In the genomic region with DNA sequence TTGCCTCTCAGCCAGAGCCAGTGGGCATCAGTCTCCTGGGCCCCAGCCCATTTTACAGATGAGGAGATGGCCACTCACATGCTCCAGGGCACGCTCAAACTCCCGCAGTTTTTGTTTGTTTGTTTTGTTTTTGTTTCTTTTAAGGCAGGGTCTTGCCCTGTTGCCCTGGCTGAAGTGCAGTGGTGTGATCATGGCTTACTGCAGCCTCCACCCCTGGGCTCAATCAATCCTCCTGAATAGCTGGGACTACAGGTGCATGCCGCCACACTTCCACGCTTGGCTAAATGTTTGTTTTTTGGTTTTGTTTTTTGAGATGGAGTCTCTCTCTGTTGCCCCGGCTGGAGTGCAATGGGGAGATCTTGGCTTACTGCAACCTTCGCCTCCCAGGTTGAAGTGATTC, we compare ENCODE assay signal across 18 cellular contexts. TPM values are rescaled to one million over a fixed set of nuclear protein-coding genes. Genes with fewer than 3 reads are reported as not detected.
DNase-seq lines count a peak whose midpoint lies in the region; ATAC-seq, FAIRE-seq and TF ChIP-seq lines count a peak whose summit lies in the region.
"Had no signal": no experiment of that assay in that cellular context is flagged by ENCODE, and none has a peak within 500 bp of the region (broad histone marks: within the 10 kb centered on the region; RNA-seq: fewer than 3 reads in every experiment).

No MANE protein-coding gene starts in this region.

- H3K56ac ChIP-seq in mesendoderm (ENCODE audit: low read length): no peak overlapping the region

- TF ChIP-seq POLR2A in HepG2 (IDR thresholded peaks at IDR 0.05; ENCODE audit: insufficient read depth in 1 of 2, low read depth in 2 of 2, low read length in 2 of 2) (no peak), right lobe of liver (IDR thresholded peaks at IDR 0.05) (no peak), sigmoid colon (IDR thresholded peaks at IDR 0.05) (no peak)

- H3K27ac ChIP-seq in HepG2 (ENCODE audit: extremely low read length, insufficient read depth, low read length): no peak overlapping the region
- H3K27ac ChIP-seq in right lobe of liver: no peak overlapping the region
- no peak overlapping the region for H3K27ac ChIP-seq in mesendoderm (ENCODE audit: low read depth, low read length)
- no peak overlapping the region for H3K27ac ChIP-seq in sigmoid colon
- H3K27ac ChIP-seq: GM23248, SJCRH30 had no signal

- H3K9ac ChIP-seq in HepG2 (ENCODE audit: insufficient read depth, low read depth, low read length) (no peak overlapping the region), Loucy (ENCODE audit: low read depth, low read length, poor library complexity, severe bottlenecking) (no peak overlapping the region), mesendoderm (ENCODE audit: low read length) (no peak overlapping the region)
- H3K9ac ChIP-seq: GM23248 had no signal

- DNase-seq in HepG2 (ENCODE audit: low spot score) (no peak), right lobe of liver (no peak), mesendoderm (no peak), NCI-H69 (lab: John Stamatoyannopoulos, UW) (no peak), sigmoid colon (no peak)
- DNase-seq: DND-41; GM23248; NCI-H1417 treated with DMSO at 0.1 percent for 48 hours; NCI-H2029; NCI-H2171; NCI-H446; NK-92 treated with Interleukin-12 subunit alpha and Interleukin-12 subunit beta, amount 100 ng/mL, for 24 hours; RPMI8226; SJCRH30 had no signal

- no peaks in the 10 kb centered on the region for H3K9me3 ChIP-seq in HepG2 (ENCODE audit: low read length)
- H3K9me3 ChIP-seq in right lobe of liver: no peaks in the 10 kb centered on the region
- H3K9me3 ChIP-seq in Loucy (ENCODE audit: insufficient read depth, low read depth, low read length): no peaks in the 10 kb centered on the region
- no peaks in the 10 kb centered on the region for H3K9me3 ChIP-seq in sigmoid colon
- H3K9me3 ChIP-seq: SJCRH30 had no signal

- no peak for TF ChIP-seq CTCF in HepG2 (CRISPR knock-in tag; IDR thresholded peaks at IDR 0.05)
- TF ChIP-seq CTCF in right lobe of liver (IDR thresholded peaks at IDR 0.05): no peak
- no peak for TF ChIP-seq CTCF in Loucy (conservative IDR thresholded peaks at IDR 0.05; ENCODE audit: low read length)
- TF ChIP-seq CTCF in sigmoid colon (IDR thresholded peaks at IDR 0.05): no peak

- peaks cover 15% of the 10 kb centered on the region for H3K79me1 ChIP-seq in mesendoderm (ENCODE audit: low read length)

- 91% methylated on average over 6 of the region's 6 CpGs for WGBS in HepG2 (ENCODE audit: low lambda C conversion rate)
- 56% methylated on average over 5 of the region's 6 CpGs for WGBS in right lobe of liver (ENCODE audit: insufficient coverage, low coverage, low lambda C conversion rate, missing lambda C conversion rate)
- WGBS in mesendoderm (ENCODE audit: extremely low coverage, insufficient coverage, low lambda C conversion rate): no CpG with 5 or more reads among the region's 6 CpGs
- WGBS in sigmoid colon, 2 donors: 87 to 95% methylated on average over 6 of the region's 6 CpGs

- H3K9me2 ChIP-seq in Loucy (replicated peaks; ENCODE audit: low read depth, low read length): no peaks in the 10 kb centered on the region

- peak overlapping the region; percentile 62; the same call in 1 of the 2 replicates for H3K4me2 ChIP-seq in HepG2 (ENCODE audit: low read depth, low read length)
- H3K4me2 ChIP-seq in Loucy (ENCODE audit: low read depth, low read length, poor library complexity, severe bottlenecking): peak overlapping the region; percentile 79
- H3K4me2 ChIP-seq in mesendoderm (ENCODE audit: low read length): no peak overlapping the region

- ATAC-seq in HepG2: no peak
- no peak for ATAC-seq in right lobe of liver
- ATAC-seq in GM21515 (IDR thresholded peaks at IDR 0.05; ENCODE audit: unreplicated experiment): no peak
- ATAC-seq: K562 had no signal

- peaks cover 17 to 33% of the 10 kb centered on the region in 2 experiments; a peak in 3 of 5 replicates for H3K36me3 ChIP-seq in HepG2 (replicated peaks in 1 of 2; ENCODE audit: control insufficient read depth in 1 of 2, insufficient read depth in 2 of 2, low read length in 2 of 2)
- H3K36me3 ChIP-seq in right lobe of liver: peaks cover 0 to 25% (median 3%) of the 10 kb centered on the region in 4 donors
- no peaks in the 10 kb centered on the region for H3K36me3 ChIP-seq in Loucy (ENCODE audit: insufficient read depth, low read length)
- no peaks in the 10 kb centered on the region for H3K36me3 ChIP-seq in mesendoderm (ENCODE audit: control insufficient read depth, insufficient read depth, low read length)
- H3K36me3 ChIP-seq in sigmoid colon: peaks cover 27 to 49% (median 35%) of the 10 kb centered on the region in 4 donors

- no peak for TF ChIP-seq EP300 in HepG2 (IDR thresholded peaks at IDR 0.05; ENCODE audit: low read depth in 2 of 2, low read length in 2 of 2)
- TF ChIP-seq EP300 in HepG2 (CRISPR knock-in tag; IDR thresholded peaks at IDR 0.05; ENCODE audit: borderline replicate concordance): no peak
- TF ChIP-seq EP300 in sigmoid colon (IDR thresholded peaks at IDR 0.05): no peak

- H3K4me1 ChIP-seq in HepG2 (ENCODE audit: insufficient read depth, low read length) (peaks cover 30% of the 10 kb centered on the region), right lobe of liver (peaks cover 0 to 29% (median 15%) of the 10 kb centered on the region in 4 donors), Loucy (ENCODE audit: insufficient read depth, low read length, poor library complexity, severe bottlenecking) (no peaks in the 10 kb centered on the region), mesendoderm (ENCODE audit: control insufficient read depth, low read depth, low read length) (no peaks in the 10 kb centered on the region), sigmoid colon (peaks cover 0 to 33% (median 26%) of the 10 kb centered on the region in 4 donors)

- H3K23ac ChIP-seq in mesendoderm (ENCODE audit: low read length): peak overlapping the region; percentile 89

- H4K8ac ChIP-seq in mesendoderm (ENCODE audit: low read depth, low read length): no peak overlapping the region

- intact Hi-C loops in HepG2 (cut with micrococcal nuclease; ENCODE audit: unreplicated experiment) (no loop called here), right lobe of liver (cut with DNase I) (no loop called here), sigmoid colon (cut with DNase I) (no loop called here)

- CTCF ChIA-PET in HepG2 (lab: Yijun Ruan, JAX; ENCODE audit: low intra/inter-chr PET ratio, low total read pairs): no interaction called here

- no peak for FAIRE-seq in HepG2 (lab: Jason Lieb, UNC)
- FAIRE-seq: G401.6, K562 had no signal

- H3K27me3 ChIP-seq in HepG2 (ENCODE audit: control insufficient read depth in 1 of 2, insufficient read depth in 2 of 2, low read length in 2 of 2) (no peaks in the 10 kb centered on the region), right lobe of liver (no peaks in the 10 kb centered on the region), Loucy (ENCODE audit: insufficient read depth, low read length, poor library complexity, severe bottlenecking) (no peaks in the 10 kb centered on the region), mesendoderm (ENCODE audit: insufficient read depth, low read length, poor library complexity) (no peaks in the 10 kb centered on the region), sigmoid colon (no peaks in the 10 kb centered on the region)
- H3K27me3 ChIP-seq: SJCRH30 had no signal

- in situ Hi-C loops in HepG2 (cut with HindIII; ENCODE audit: extremely low pct_ligation_motif_present, low pct_unique_long_range_greater_than_20kb): no loop called here

- no peaks in the 10 kb centered on the region for H3F3A ChIP-seq in Loucy (ENCODE audit: low read depth)

- H3K79me2 ChIP-seq in HepG2 (ENCODE audit: insufficient read depth, low read length): peaks cover 18% of the 10 kb centered on the region
- H3K79me2 ChIP-seq in Loucy (ENCODE audit: insufficient read depth, low read length): peaks cover 41% of the 10 kb centered on the region
- peaks cover 21% of the 10 kb centered on the region for H3K79me2 ChIP-seq in mesendoderm (ENCODE audit: control insufficient read depth, insufficient read depth, low read length)

- no peak overlapping the region for H2BK5ac ChIP-seq in mesendoderm (ENCODE audit: low read length)

- no peak overlapping the region for H3K18ac ChIP-seq in mesendoderm (ENCODE audit: low read length)

- H4K20me1 ChIP-seq in HepG2 (ENCODE audit: insufficient read depth, low read length): peaks cover 11% of the 10 kb centered on the region
- H4K20me1 ChIP-seq in Loucy (ENCODE audit: insufficient read depth, low read length, poor library complexity, severe bottlenecking): peaks cover 3% of the 10 kb centered on the region

- H3K4me3 ChIP-seq in HepG2 (replicated peaks in 1 of 3; ENCODE audit: insufficient read depth in 1 of 3, low read depth in 2 of 3, low read length in 3 of 3) (no peak overlapping the region), right lobe of liver (no peak overlapping the region), Loucy (ENCODE audit: low read length, poor library complexity, severe bottlenecking) (no peak overlapping the region), mesendoderm (ENCODE audit: low read length) (no peak overlapping the region), sigmoid colon (no peak overlapping the region)
- H3K4me3 ChIP-seq: GM23248, K562, SJCRH30 had no signal

- H3K4ac ChIP-seq in mesendoderm (ENCODE audit: low read depth, low read length): no peak overlapping the region

- H2BK120ac ChIP-seq in mesendoderm (ENCODE audit: low read depth, low read length): no peak overlapping the region

- POLR2A ChIA-PET in HepG2 (lab: Yijun Ruan, JAX): interaction anchor here (0.7 to 3.1 kb wide), 17 partner anchors 10 to 79 kb away, joined by 3 to 56 read pairs (median 4); a partner anchor contains a TSS

- no TSS peak for BruUV-seq in HepG2 (replicated peaks; lab: Mats Ljungman, UMichigan)

- no peak overlapping the region for H4K5ac ChIP-seq in mesendoderm (ENCODE audit: low read length)

- H2AFZ ChIP-seq in HepG2 (ENCODE audit: low read length) (no peak overlapping the region), Loucy (ENCODE audit: low read length) (no peak overlapping the region)
- H2AFZ ChIP-seq: GM23248 had no signal

- no peak overlapping the region for H2BK15ac ChIP-seq in mesendoderm (replicated peaks; ENCODE audit: low read depth)

- H2AK5ac ChIP-seq in mesendoderm (ENCODE audit: low read length): no peak overlapping the region

- TF ChIP-seq RAD21 in HepG2 (CRISPR knock-in tag; IDR thresholded peaks at IDR 0.05): no peak

RNA-seq across cellular contexts. Expression of a gene that starts 3.5 kb away (rescaled TPM):
- 10.3 and 19.5 TPM in 2 replicates for total RNA-seq in HepG2 (2016; rRNA removed; fragmentation: Illumina TruSeq; extraction: Trizol)
- total RNA-seq in HepG2 (2016; cell fraction: cytosol; rRNA removed; fragmentation: Illumina TruSeq; extraction: Trizol; ENCODE audit: low read depth): 6.9 and 8.8 TPM in 2 replicates
- total RNA-seq in HepG2 (2016; cell fraction: insoluble cytoplasmic fraction; rRNA removed; fragmentation: Illumina TruSeq; extraction: Trizol): 8.9 and 20.8 TPM in 2 replicates
- total RNA-seq in HepG2 (2016; cell fraction: membrane; rRNA removed; fragmentation: Illumina TruSeq; extraction: Trizol): 6.0 TPM in 2 replicates
- total RNA-seq in HepG2 (2016; cell fraction: nucleus; rRNA removed; fragmentation: Illumina TruSeq; extraction: Trizol): 24.2 and 28.6 TPM in 2 replicates
- polyA plus RNA-seq in HepG2 (2011; rRNA removed): 13.8 and 17.2 TPM in 2 replicates
- 6.1 and 10.8 TPM in 2 replicates for polyA plus RNA-seq in HepG2 (2011; cell fraction: cytosol; rRNA removed)
- polyA plus RNA-seq in HepG2 (2011; cell fraction: nucleus; rRNA removed): 151 and 202 TPM in 2 replicates
- polyA plus RNA-seq in HepG2 (2012): 6.8 and 6.9 TPM in 2 replicates
- 3.5 and 3.6 TPM in 2 replicates for polyA plus RNA-seq in HepG2 (2016; cell fraction: cytosol; fragmentation: Illumina TruSeq; extraction: Trizol; ENCODE audit: low read depth)
- 8.4 and 9.9 TPM in 2 replicates for polyA plus RNA-seq in HepG2 (2016; cell fraction: insoluble cytoplasmic fraction; fragmentation: Illumina TruSeq; extraction: Trizol; ENCODE audit: low read depth)
- 4.8 and 5.0 TPM in 2 replicates for polyA plus RNA-seq in HepG2 (2016; cell fraction: membrane; fragmentation: Illumina TruSeq; extraction: Trizol; ENCODE audit: low read depth)
- polyA plus RNA-seq in HepG2 (2016; cell fraction: nucleus; fragmentation: Illumina TruSeq; extraction: Trizol; ENCODE audit: insufficient read depth, low read depth): 55.1 and 57.6 TPM in 2 replicates
- polyA minus RNA-seq in HepG2 (2011; rRNA and poly(A)+ RNA removed; ENCODE audit: low replicate concordance): 14.4 and 15.9 TPM in 2 replicates
- polyA minus RNA-seq in HepG2 (2011; cell fraction: cytosol; rRNA and poly(A)+ RNA removed): 6.6 and 9.1 TPM in 2 replicates
- polyA minus RNA-seq in HepG2 (2011; cell fraction: nucleus; rRNA and poly(A)+ RNA removed): 18.3 and 20.5 TPM in 2 replicates
- 10 to 100 TPM in 4 of 6 experiments, 1 to 10 TPM in 2; 8.9 to 11.3 (median 10.4) TPM for total RNA-seq in right lobe of liver
- 11.7 TPM for polyA plus RNA-seq in mesendoderm (2013, experiment 1 of 2)
- 12.2 TPM for polyA plus RNA-seq in mesendoderm (2013, experiment 2 of 2)
- 10 to 100 TPM; 17.4 to 26.9 (median 22.0) TPM for total RNA-seq in sigmoid colon
- 10 to 100 TPM; 10.8 to 25.3 (median 13.4) TPM for polyA plus RNA-seq in sigmoid colon

RNA-seq across cellular contexts. Expression of a gene that starts 9.3 kb away (rescaled TPM):
- total RNA-seq in HepG2 (2016; rRNA removed; fragmentation: Illumina TruSeq; extraction: Trizol) (0.11 and 0.44 TPM in 2 replicates), right lobe of liver (1 to 10 TPM in 1 of 6 experiments, under 1 TPM in 4, not detected in 1; 0.31 to 1.1 (median 0.40) TPM), sigmoid colon (under 1 TPM in 3 of 4 donors, not detected in 1; 0.36 to 0.82 (median 0.81) TPM)
- total RNA-seq in HepG2 (2016; cell fraction: cytosol; rRNA removed; fragmentation: Illumina TruSeq; extraction: Trizol; ENCODE audit: low read depth): 0.18 and 0.30 TPM in 2 replicates
- 0.45 TPM in 1 of 2 replicates, not detected in the other for total RNA-seq in HepG2 (2016; cell fraction: insoluble cytoplasmic fraction; rRNA removed; fragmentation: Illumina TruSeq; extraction: Trizol)
- 0.09 and 0.24 TPM in 2 replicates for total RNA-seq in HepG2 (2016; cell fraction: membrane; rRNA removed; fragmentation: Illumina TruSeq; extraction: Trizol)
- 0.65 and 0.85 TPM in 2 replicates for total RNA-seq in HepG2 (2016; cell fraction: nucleus; rRNA removed; fragmentation: Illumina TruSeq; extraction: Trizol)
- polyA plus RNA-seq in HepG2 (2011; rRNA removed) (0.50 and 1.2 TPM in 2 replicates), sigmoid colon (under 1 TPM in 1 of 3 donors, not detected in 2; 0.93 TPM)
- polyA plus RNA-seq in HepG2 (2011; cell fraction: cytosol; rRNA removed): 0.12 and 0.42 TPM in 2 replicates
- polyA plus RNA-seq in HepG2 (2011; cell fraction: nucleus; rRNA removed): 11.0 and 14.4 TPM in 2 replicates
- 0.50 and 0.95 TPM in 2 replicates for polyA plus RNA-seq in HepG2 (2012)
- polyA plus RNA-seq in HepG2 (2016; cell fraction: cytosol; fragmentation: Illumina TruSeq; extraction: Trizol; ENCODE audit: low read depth): 0.25 and 0.43 TPM in 2 replicates
- not detected in 2 replicates for polyA plus RNA-seq in HepG2 (2016; cell fraction: insoluble cytoplasmic fraction; fragmentation: Illumina TruSeq; extraction: Trizol; ENCODE audit: low read depth)
- 0.29 and 0.42 TPM in 2 replicates for polyA plus RNA-seq in HepG2 (2016; cell fraction: membrane; fragmentation: Illumina TruSeq; extraction: Trizol; ENCODE audit: low read depth)
- 1.3 and 2.4 TPM in 2 replicates for polyA plus RNA-seq in HepG2 (2016; cell fraction: nucleus; fragmentation: Illumina TruSeq; extraction: Trizol; ENCODE audit: insufficient read depth, low read depth)
- polyA minus RNA-seq in HepG2 (2011; rRNA and poly(A)+ RNA removed; ENCODE audit: low replicate concordance): 0.52 and 1.6 TPM in 2 replicates
- polyA minus RNA-seq in HepG2 (2011; cell fraction: cytosol; rRNA and poly(A)+ RNA removed): not detected in 2 replicates
- polyA minus RNA-seq in HepG2 (2011; cell fraction: nucleus; rRNA and poly(A)+ RNA removed): 1.4 and 2.4 TPM in 2 replicates
- 0.13 TPM for polyA plus RNA-seq in mesendoderm (2013, experiment 1 of 2)
- polyA plus RNA-seq in mesendoderm (2013, experiment 2 of 2): 0.06 TPM
- total RNA-seq: GM23248 had no signal

RNA-seq across cellular contexts. Expression of a gene that starts 12.3 kb away (rescaled TPM):
- total RNA-seq in HepG2 (2016; rRNA removed; fragmentation: Illumina TruSeq; extraction: Trizol) (15.6 and 18.3 TPM in 2 replicates), right lobe of liver (10 to 100 TPM in 1 of 6 experiments, 1 to 10 TPM in 5; 3.8 to 14.2 (median 6.9) TPM), sigmoid colon (10 to 100 TPM in 2 of 4 donors, 1 to 10 TPM in 2; 9.0 to 14.4 (median 10.0) TPM)
- total RNA-seq in HepG2 (2016; cell fraction: cytosol; rRNA removed; fragmentation: Illumina TruSeq; extraction: Trizol; ENCODE audit: low read depth): 17.4 and 22.1 TPM in 2 replicates
- 14.6 and 17.3 TPM in 2 replicates for total RNA-seq in HepG2 (2016; cell fraction: insoluble cytoplasmic fraction; rRNA removed; fragmentation: Illumina TruSeq; extraction: Trizol)
- 19.3 and 24.3 TPM in 2 replicates for total RNA-seq in HepG2 (2016; cell fraction: membrane; rRNA removed; fragmentation: Illumina TruSeq; extraction: Trizol)
- 13.5 and 16.4 TPM in 2 replicates for total RNA-seq in HepG2 (2016; cell fraction: nucleus; rRNA removed; fragmentation: Illumina TruSeq; extraction: Trizol)
- polyA plus RNA-seq in HepG2 (2011; rRNA removed) (7.3 and 8.4 TPM in 2 replicates), sigmoid colon (10 to 100 TPM in 2 of 3 donors, 1 to 10 TPM in 1; 6.0 to 20.2 (median 11.1) TPM)
- 4.2 and 9.0 TPM in 2 replicates for polyA plus RNA-seq in HepG2 (2011; cell fraction: cytosol; rRNA removed)
- polyA plus RNA-seq in HepG2 (2011; cell fraction: nucleus; rRNA removed): 26.9 and 29.4 TPM in 2 replicates
- 5.8 and 6.7 TPM in 2 replicates for polyA plus RNA-seq in HepG2 (2012)
- polyA plus RNA-seq in HepG2 (2016; cell fraction: cytosol; fragmentation: Illumina TruSeq; extraction: Trizol; ENCODE audit: low read depth): 28.2 and 33.1 TPM in 2 replicates
- polyA plus RNA-seq in HepG2 (2016; cell fraction: insoluble cytoplasmic fraction; fragmentation: Illumina TruSeq; extraction: Trizol; ENCODE audit: low read depth): 21.0 and 21.9 TPM in 2 replicates
- 24.1 and 25.1 TPM in 2 replicates for polyA plus RNA-seq in HepG2 (2016; cell fraction: membrane; fragmentation: Illumina TruSeq; extraction: Trizol; ENCODE audit: low read depth)
- 37.7 and 42.5 TPM in 2 replicates for polyA plus RNA-seq in HepG2 (2016; cell fraction: nucleus; fragmentation: Illumina TruSeq; extraction: Trizol; ENCODE audit: insufficient read depth, low read depth)
- polyA minus RNA-seq in HepG2 (2011; rRNA and poly(A)+ RNA removed; ENCODE audit: low replicate concordance): 7.8 and 25.3 TPM in 2 replicates
- polyA minus RNA-seq in HepG2 (2011; cell fraction: cytosol; rRNA and poly(A)+ RNA removed): 3.1 and 4.7 TPM in 2 replicates
- polyA minus RNA-seq in HepG2 (2011; cell fraction: nucleus; rRNA and poly(A)+ RNA removed): 6.1 and 8.8 TPM in 2 replicates
- 32.9 TPM for polyA plus RNA-seq in mesendoderm (2013, experiment 1 of 2)
- 32.1 TPM for polyA plus RNA-seq in mesendoderm (2013, experiment 2 of 2)

RNA-seq across cellular contexts. Expression of a gene that starts 16.3 kb away (rescaled TPM):
- total RNA-seq in HepG2 (2016; rRNA removed; fragmentation: Illumina TruSeq; extraction: Trizol): 1.7 and 5.8 TPM in 2 replicates
- 2.2 and 3.3 TPM in 2 replicates for total RNA-seq in HepG2 (2016; cell fraction: cytosol; rRNA removed; fragmentation: Illumina TruSeq; extraction: Trizol; ENCODE audit: low read depth)
- 1.6 and 6.3 TPM in 2 replicates for total RNA-seq in HepG2 (2016; cell fraction: insoluble cytoplasmic fraction; rRNA removed; fragmentation: Illumina TruSeq; extraction: Trizol)
- total RNA-seq in HepG2 (2016; cell fraction: membrane; rRNA removed; fragmentation: Illumina TruSeq; extraction: Trizol): 1.4 and 2.7 TPM in 2 replicates
- 5.3 and 6.8 TPM in 2 replicates for total RNA-seq in HepG2 (2016; cell fraction: nucleus; rRNA removed; fragmentation: Illumina TruSeq; extraction: Trizol)
- polyA plus RNA-seq in HepG2 (2011; rRNA removed): 1.6 and 2.0 TPM in 2 replicates
- 0.71 and 1.3 TPM in 2 replicates for polyA plus RNA-seq in HepG2 (2011; cell fraction: cytosol; rRNA removed)
- polyA plus RNA-seq in HepG2 (2011; cell fraction: nucleus; rRNA removed): 20.0 and 26.3 TPM in 2 replicates
- polyA plus RNA-seq in HepG2 (2012): 3.3 and 5.8 TPM in 2 replicates
- polyA plus RNA-seq in HepG2 (2016; cell fraction: cytosol; fragmentation: Illumina TruSeq; extraction: Trizol; ENCODE audit: low read depth): 1.9 and 3.4 TPM in 2 replicates
- polyA plus RNA-seq in HepG2 (2016; cell fraction: insoluble cytoplasmic fraction; fragmentation: Illumina TruSeq; extraction: Trizol; ENCODE audit: low read depth): 1.3 and 2.2 TPM in 2 replicates
- 0.97 and 1.2 TPM in 2 replicates for polyA plus RNA-seq in HepG2 (2016; cell fraction: membrane; fragmentation: Illumina TruSeq; extraction: Trizol; ENCODE audit: low read depth)
- polyA plus RNA-seq in HepG2 (2016; cell fraction: nucleus; fragmentation: Illumina TruSeq; extraction: Trizol; ENCODE audit: insufficient read depth, low read depth): 15.3 and 20.5 TPM in 2 replicates
- 0.72 and 4.8 TPM in 2 replicates for polyA minus RNA-seq in HepG2 (2011; rRNA and poly(A)+ RNA removed; ENCODE audit: low replicate concordance)
- 3.1 TPM in 1 of 2 replicates, not detected in the other for polyA minus RNA-seq in HepG2 (2011; cell fraction: cytosol; rRNA and poly(A)+ RNA removed)
- 3.1 and 8.0 TPM in 2 replicates for polyA minus RNA-seq in HepG2 (2011; cell fraction: nucleus; rRNA and poly(A)+ RNA removed)
- 1 to 10 TPM in 4 of 6 experiments, under 1 TPM in 2; 0.74 to 3.7 (median 2.0) TPM for total RNA-seq in right lobe of liver
- 1.5 TPM for polyA plus RNA-seq in mesendoderm (2013, experiment 1 of 2)
- 1.9 TPM for polyA plus RNA-seq in mesendoderm (2013, experiment 2 of 2)
- 10 to 100 TPM in 1 of 4 donors, 1 to 10 TPM in 3; 1.8 to 21.3 (median 4.7) TPM for total RNA-seq in sigmoid colon
- polyA plus RNA-seq in sigmoid colon: 1 to 10 TPM in 1 of 3 donors, not detected in 2; 8.3 TPM

RNA-seq across cellular contexts. Expression of a gene that starts 21.7 kb away (rescaled TPM):
- 25.2 and 30.8 TPM in 2 replicates for total RNA-seq in HepG2 (2016; rRNA removed; fragmentation: Illumina TruSeq; extraction: Trizol)
- total RNA-seq in HepG2 (2016; cell fraction: cytosol; rRNA removed; fragmentation: Illumina TruSeq; extraction: Trizol; ENCODE audit: low read depth): 66.8 and 68.3 TPM in 2 replicates
- 24.8 and 34.9 TPM in 2 replicates for total RNA-seq in HepG2 (2016; cell fraction: insoluble cytoplasmic fraction; rRNA removed; fragmentation: Illumina TruSeq; extraction: Trizol)
- total RNA-seq in HepG2 (2016; cell fraction: membrane; rRNA removed; fragmentation: Illumina TruSeq; extraction: Trizol): 73.3 and 82.0 TPM in 2 replicates
- total RNA-seq in HepG2 (2016; cell fraction: nucleus; rRNA removed; fragmentation: Illumina TruSeq; extraction: Trizol): 20.0 and 20.9 TPM in 2 replicates
- 70.9 and 72.7 TPM in 2 replicates for polyA plus RNA-seq in HepG2 (2011; rRNA removed)
- 88.3 and 159 TPM in 2 replicates for polyA plus RNA-seq in HepG2 (2011; cell fraction: cytosol; rRNA removed)
- 109 and 133 TPM in 2 replicates for polyA plus RNA-seq in HepG2 (2011; cell fraction: nucleus; rRNA removed)
- polyA plus RNA-seq in HepG2 (2012): 26.5 and 34.3 TPM in 2 replicates
- polyA plus RNA-seq in HepG2 (2016; cell fraction: cytosol; fragmentation: Illumina TruSeq; extraction: Trizol; ENCODE audit: low read depth): 136 and 139 TPM in 2 replicates
- 45.5 and 48.4 TPM in 2 replicates for polyA plus RNA-seq in HepG2 (2016; cell fraction: insoluble cytoplasmic fraction; fragmentation: Illumina TruSeq; extraction: Trizol; ENCODE audit: low read depth)
- polyA plus RNA-seq in HepG2 (2016; cell fraction: membrane; fragmentation: Illumina TruSeq; extraction: Trizol; ENCODE audit: low read depth): 121 and 123 TPM in 2 replicates
- 52.7 and 57.3 TPM in 2 replicates for polyA plus RNA-seq in HepG2 (2016; cell fraction: nucleus; fragmentation: Illumina TruSeq; extraction: Trizol; ENCODE audit: insufficient read depth, low read depth)
- 111 and 121 TPM in 2 replicates for polyA minus RNA-seq in HepG2 (2011; rRNA and poly(A)+ RNA removed; ENCODE audit: low replicate concordance)
- polyA minus RNA-seq in HepG2 (2011; cell fraction: cytosol; rRNA and poly(A)+ RNA removed): 30.5 and 31.0 TPM in 2 replicates
- 41.5 and 46.5 TPM in 2 replicates for polyA minus RNA-seq in HepG2 (2011; cell fraction: nucleus; rRNA and poly(A)+ RNA removed)
- 10 to 100 TPM; 13.1 to 51.0 (median 17.5) TPM for total RNA-seq in right lobe of liver
- polyA plus RNA-seq in mesendoderm (2013, experiment 1 of 2): 48.7 TPM
- polyA plus RNA-seq in mesendoderm (2013, experiment 2 of 2): 49.1 TPM
- 10 to 100 TPM; 30.6 to 48.5 (median 37.1) TPM for total RNA-seq in sigmoid colon
- 10 to 100 TPM; 41.4 to 58.7 (median 42.0) TPM for polyA plus RNA-seq in sigmoid colon
